ENCODE assay signal across 8 cellular contexts in the genomic region with DNA sequence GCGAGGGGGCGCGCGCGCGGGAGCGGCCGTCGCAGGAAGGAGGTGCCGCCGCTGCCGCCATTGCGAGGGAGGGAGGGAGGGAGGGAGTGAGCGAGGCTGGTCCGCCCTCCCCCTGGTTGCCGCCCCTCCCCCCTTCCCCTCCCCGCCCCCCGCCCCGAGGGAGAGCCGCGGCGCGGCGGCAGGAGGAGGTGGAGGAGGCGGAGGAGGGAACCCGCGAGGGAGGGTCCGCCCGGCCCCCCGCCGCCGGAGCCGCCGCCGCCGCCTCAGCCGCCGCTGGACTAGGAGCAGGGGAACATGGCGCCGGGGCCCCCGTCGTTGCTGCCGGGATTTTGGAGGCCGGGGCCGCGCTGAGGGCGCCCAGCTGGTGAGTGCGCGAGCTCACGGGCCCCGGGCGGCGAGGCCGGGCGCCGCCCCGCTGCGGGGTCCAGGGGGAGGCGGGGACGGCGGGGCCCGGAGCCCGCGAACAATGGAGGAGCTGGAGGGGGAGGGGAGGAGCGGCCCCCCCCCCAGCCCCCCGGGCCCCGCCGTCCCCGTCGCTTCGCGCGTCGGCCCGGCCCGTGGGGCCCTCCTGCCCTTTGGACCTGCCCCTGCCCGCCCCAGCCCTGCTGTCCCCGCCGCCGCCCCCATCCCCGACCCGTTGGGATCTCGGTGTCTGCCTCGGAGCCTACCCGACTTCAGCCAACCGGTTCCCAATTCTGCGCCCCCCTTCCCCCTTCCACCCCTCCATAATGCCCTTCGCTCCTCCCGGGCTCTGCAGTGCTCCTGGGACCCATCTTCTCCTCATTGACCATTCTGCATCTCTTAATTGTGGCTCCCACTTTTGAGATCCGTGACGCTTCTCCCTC. TPM values are rescaled to one million over a fixed set of nuclear protein-coding genes. Genes with fewer than 3 reads are reported as not detected.
DNase-seq lines count a peak whose midpoint lies in the region; ATAC-seq, FAIRE-seq and TF ChIP-seq lines count a peak whose summit lies in the region.

A gene (plus strand): TSS at position 152 of the 845 bp plus-strand sequence. CDS start 57,679 bp downstream, outside the sequence.

- DNase-seq in AG09319 (ENCODE audit: extremely low read depth, low read depth) (peak; percentile 68), GM20000 (ENCODE audit: low spot score) (peak; percentile 97), MG63 (peak; percentile 30), frontal cortex (ENCODE audit: low spot score in 2 of 2) (peak; percentile 83 to 93), midbrain (lab: John Stamatoyannopoulos, UW) (no peak)
- peak; percentile 58 to 79 for DNase-seq in activated T-helper 1 cell treated with anti-CD3 and anti-CD28 coated beads, Interleukin-2, amount 50 U/mL, for 16 hours (ENCODE audit: low read depth in 1 of 2, low spot score in 1 of 2)

- H3K27me3 ChIP-seq in MG63: no peaks in the 10 kb centered on the region
- H3K27me3 ChIP-seq in neutrophil: no peaks in the 10 kb centered on the region

- H3K36me3 ChIP-seq in MG63 (peaks cover 13% of the 10 kb centered on the region), neutrophil (no peaks in the 10 kb centered on the region)

- H3K4me3 ChIP-seq in MG63 (peak within 1 kb of the TSS; percentile 82), neutrophil (ENCODE audit: low read depth in 1 of 2, low read length in 1 of 2) (peak within 1 kb of the TSS; percentile 90 to 99)

- H3K4me1 ChIP-seq in neutrophil (ENCODE audit: control insufficient read depth in 1 of 2, insufficient read depth in 1 of 2, low read depth in 1 of 2, low read length in 1 of 2): peaks cover 32 to 34% of the 10 kb centered on the region in 2 experiments

- no peak for TF ChIP-seq CTCF in AG09319 (IDR thresholded peaks at IDR 0.05; ENCODE audit: low read depth, low read length)
- no peak for TF ChIP-seq CTCF in GM20000 (IDR thresholded peaks at IDR 0.05; ENCODE audit: extremely low read depth, missing control alignments)
- TF ChIP-seq CTCF in neutrophil (IDR thresholded peaks at IDR 0.05): no peak

- peak within 1 kb of the TSS; percentile 84 for H3K27ac ChIP-seq in neutrophil

- H3K9me3 ChIP-seq in MG63 (no peaks in the 10 kb centered on the region), neutrophil (no peaks in the 10 kb centered on the region)

- no peak for ATAC-seq in GM18858 (IDR thresholded peaks at IDR 0.05; ENCODE audit: unreplicated experiment)

- FAIRE-seq in frontal cortex (lab: Jason Lieb, UNC): no peak

RNA-seq across cellular contexts. Expression of the gene that starts here (rescaled TPM):
- total RNA-seq in MG63 (2014; rRNA removed; shearing (Covaris generic); ENCODE audit: low replicate concordance): 7.8 and 14.7 TPM in 2 replicates
- total RNA-seq in frontal cortex: 73.4 TPM
